Comparison of ENCODE assay signal across 24 cellular contexts in the genomic region with DNA sequence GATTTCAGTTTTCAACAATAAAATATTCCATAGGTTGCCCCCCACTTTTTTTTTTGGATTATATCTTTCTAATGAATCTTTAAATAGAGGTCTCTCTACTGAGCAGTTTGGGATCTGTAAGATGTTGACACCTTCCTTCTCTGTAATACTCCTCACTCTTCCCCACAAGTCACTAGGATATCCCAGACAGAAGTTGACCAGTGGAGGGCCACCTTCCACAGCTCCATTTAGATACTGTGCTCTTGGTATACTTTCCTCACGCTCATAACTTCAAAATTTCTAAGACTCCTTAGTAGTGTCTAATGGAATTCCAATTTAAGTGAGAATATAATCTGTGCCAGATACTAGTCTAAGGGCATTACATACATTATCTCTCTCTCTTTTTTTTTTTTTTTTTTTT.
"Had no signal": no experiment of that assay in that cellular context is flagged by ENCODE, and none has a peak within 500 bp of the region (broad histone marks: within the 10 kb centered on the region; RNA-seq: fewer than 3 reads in every experiment).

No MANE protein-coding gene starts in this region.

- H3K36me3 ChIP-seq: SJSA1 had no signal

- H3K27ac ChIP-seq: SJSA1 had no signal

- H3K27ac Mint-ChIP-seq: activated CD4-positive, alpha-beta memory T cell treated with anti-CD3 and anti-CD28 coated beads, Interleukin-2, amount 10 ng/mL, durations not matched to agents 7 days and 5 days; activated CD4-positive, alpha-beta T cell treated with anti-CD3 and anti-CD28 coated beads for 36 hours; activated naive CD4-positive, alpha-beta T cell treated with anti-CD3 and anti-CD28 coated beads for 36 hours; activated naive CD8-positive, alpha-beta T cell; activated T-helper 17 cell treated with anti-CD3 and anti-CD28 coated beads, Interleukin-2, amount 50 U/mL, for 72 hours; brain; T-helper 1 cell treated with Interleukin-12 subunit alpha and Interleukin-12 subunit beta and Interleukin-4 antibody, amounts not matched to agents 30 μg/mL and 1 μg/mL, for 36 hours had no signal

- H3K9me3 Mint-ChIP-seq: activated CD4-positive, alpha-beta memory T cell treated with anti-CD3 and anti-CD28 coated beads, Interleukin-2, amount 10 ng/mL, durations not matched to agents 7 days and 5 days; activated naive CD4-positive, alpha-beta T cell treated with anti-CD3 and anti-CD28 coated beads for 36 hours; activated T-helper 17 cell treated with anti-CD3 and anti-CD28 coated beads, Interleukin-2, amount 50 U/mL, for 72 hours; brain; central memory CD8-positive, alpha-beta T cell; T-helper 1 cell treated with Interleukin-12 subunit alpha and Interleukin-12 subunit beta and Interleukin-4 antibody, amounts not matched to agents 30 μg/mL and 1 μg/mL, for 36 hours had no signal

- H3K4me1 Mint-ChIP-seq: activated CD4-positive, alpha-beta memory T cell treated with anti-CD3 and anti-CD28 coated beads, Interleukin-2, amount 10 ng/mL, durations not matched to agents 7 days and 5 days; activated T-helper 17 cell treated with anti-CD3 and anti-CD28 coated beads, Interleukin-2, amount 50 U/mL, for 72 hours; brain; central memory CD8-positive, alpha-beta T cell had no signal

- H3K4me3 Mint-ChIP-seq: activated CD4-positive, alpha-beta memory T cell treated with anti-CD3 and anti-CD28 coated beads, Interleukin-2, amount 10 ng/mL, durations not matched to agents 7 days and 5 days; activated CD4-positive, alpha-beta T cell treated with anti-CD3 and anti-CD28 coated beads for 36 hours; activated naive CD4-positive, alpha-beta T cell treated with anti-CD3 and anti-CD28 coated beads for 36 hours; activated naive CD8-positive, alpha-beta T cell; activated T-helper 17 cell treated with anti-CD3 and anti-CD28 coated beads, Interleukin-2, amount 50 U/mL, for 72 hours; brain; central memory CD8-positive, alpha-beta T cell; T-helper 1 cell treated with Interleukin-12 subunit alpha and Interleukin-12 subunit beta and Interleukin-4 antibody, amounts not matched to agents 30 μg/mL and 1 μg/mL, for 36 hours had no signal

- H3K27me3 ChIP-seq: SJSA1 had no signal

- H3K4me3 ChIP-seq: SJSA1 had no signal

- H3K36me3 Mint-ChIP-seq: brain had no signal

- H3K9me3 ChIP-seq: SJSA1 had no signal

- H3K4me1 ChIP-seq: SJSA1 had no signal

- DNase-seq: activated CD4-positive, alpha-beta memory T cell treated with anti-CD3 and anti-CD28 coated beads, Interleukin-2, amount 10 ng/mL, durations not matched to agents 7 days and 5 days; activated CD4-positive, alpha-beta T cell treated with anti-CD3 and anti-CD28 coated beads for 36 hours; activated CD4-positive, alpha-beta T cell treated with anti-CD3 and anti-CD28 coated beads, Interleukin-2, amount 50 U/mL, for 1 hour; activated gamma-delta T cell; activated naive CD4-positive, alpha-beta T cell treated with anti-CD3 and anti-CD28 coated beads for 36 hours; activated T-cell treated with anti-CD3 and anti-CD28 coated beads for 4 hours; activated T-cell treated with anti-CD3 and anti-CD28 coated beads, Interleukin-2, amount 50 U/mL, for 48 hours; amygdala; NCI-H1092 treated with DMSO at 0.1 percent for 48 hours; NCI-H1417 treated with DMSO at 0.1 percent for 48 hours; NCI-H1694; NCI-H2029; NCI-H2107; NCI-H2171 treated with DMSO at 0.1 percent for 48 hours; NCI-H226; NCI-H526 treated with DMSO at 0.1 percent for 48 hours; NCI-H82; SHP77 had no signal

- H3K27me3 Mint-ChIP-seq: activated CD4-positive, alpha-beta memory T cell treated with anti-CD3 and anti-CD28 coated beads, Interleukin-2, amount 10 ng/mL, durations not matched to agents 7 days and 5 days; activated CD4-positive, alpha-beta T cell treated with anti-CD3 and anti-CD28 coated beads for 36 hours; activated naive CD8-positive, alpha-beta T cell; activated T-helper 17 cell treated with anti-CD3 and anti-CD28 coated beads, Interleukin-2, amount 50 U/mL, for 72 hours; brain; central memory CD8-positive, alpha-beta T cell had no signal
